Comparison of ENCODE assay signal across 27 cellular contexts in the genomic region with DNA sequence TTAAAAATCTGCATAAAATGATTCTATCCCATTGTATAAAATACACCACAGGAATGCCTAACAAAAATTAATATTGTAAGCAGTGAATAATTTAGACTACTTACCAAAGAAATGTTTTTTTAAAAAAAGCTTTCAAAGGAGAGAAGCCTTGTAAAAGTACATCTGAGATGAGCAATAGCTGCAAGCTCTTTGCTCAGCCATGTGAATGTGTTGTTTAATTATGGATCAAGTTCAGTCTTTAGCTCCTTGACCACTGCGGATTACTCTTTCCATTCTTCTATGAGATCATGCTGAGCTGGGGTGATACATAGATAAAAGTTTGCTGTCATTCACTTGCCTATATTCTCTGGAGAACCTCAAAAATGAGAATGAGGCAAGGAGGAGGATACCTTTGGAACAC.
"Had no signal": no experiment of that assay in that cellular context is flagged by ENCODE, and none has a peak within 500 bp of the region (broad histone marks: within the 10 kb centered on the region; RNA-seq: fewer than 3 reads in every experiment).

No MANE protein-coding gene starts in this region.

- H3K4me2 ChIP-seq: SK-N-SH had no signal

- ATAC-seq: activated naive CD4-positive, alpha-beta T cell treated with anti-CD3 and anti-CD28 coated beads, Interleukin-2, amount 50 U/mL, for 72 hours; activated naive CD8-positive, alpha-beta T cell treated with anti-CD3 and anti-CD28 coated beads, Interleukin-2, amount 50 U/mL, for 24 hours; activated T-cell treated with anti-CD3 and anti-CD28 coated beads, Interleukin-2, amount 50 U/mL, for 4 hours had no signal

- H3K9ac ChIP-seq: SK-N-SH had no signal

- H3K9me3 ChIP-seq: MG63, SK-N-SH had no signal

- H3K36me3 ChIP-seq: brain microvascular endothelial cell, cardiac muscle cell, MG63, SJCRH30 had no signal

- H3K27me3 ChIP-seq: brain microvascular endothelial cell, cardiac muscle cell, MG63, SJCRH30 had no signal

- H3K27ac ChIP-seq: brain microvascular endothelial cell, cardiac muscle cell, RWPE1, SJCRH30, VCaP had no signal

- DNase-seq: activated CD4-positive, alpha-beta memory T cell treated with anti-CD3 and anti-CD28 coated beads for 36 hours; activated CD4-positive, alpha-beta T cell treated with anti-CD3 and anti-CD28 coated beads, Interleukin-2, amount 10 ng/mL, durations not matched to agents 7 days and 5 days; activated CD4-positive, CD25-positive, alpha-beta regulatory T cell; activated CD8-positive, alpha-beta memory T cell treated with anti-CD3 and anti-CD28 coated beads for 24 hours; activated effector memory CD4-positive, alpha-beta T cell treated with anti-CD3 and anti-CD28 coated beads, Interleukin-2, amount 50 U/mL, for 16 hours; activated naive CD4-positive, alpha-beta T cell treated with Interleukin-2 at 50 U/mL for 16 hours; activated naive CD8-positive, alpha-beta T cell treated with anti-CD3 and anti-CD28 coated beads, Interleukin-2, amount 50 U/mL, for 24 hours; activated T-cell treated with anti-CD3 and anti-CD28 coated beads, Interleukin-2, amount 50 U/mL, for 4 hours; amygdala; brain microvascular endothelial cell; MG63; MV-4-11; NCI-H1092 treated with DMSO at 0.1 percent for 48 hours; NCI-H1417 treated with DMSO at 0.1 percent for 48 hours; NCI-H1694; NCI-H2081; NCI-H2227 treated with DMSO at 0.1 percent for 48 hours; NCI-H526; NCI-H82; Right ventricle myocardium superior; SK-N-SH; T-helper 1 cell had no signal

- H3K4me3 ChIP-seq: cardiac muscle cell, MG63, SJCRH30 had no signal
